ENCODE assay signal across 9 cellular contexts in genomic region chr17:74748279-74748528, GRCh38. TPM values are rescaled to one million over a fixed set of nuclear protein-coding genes. Genes with fewer than 3 reads are reported as not detected.
DNase-seq lines count a peak whose midpoint lies in the region; ATAC-seq, FAIRE-seq and TF ChIP-seq lines count a peak whose summit lies in the region.
"Had no signal": no experiment of that assay in that cellular context is flagged by ENCODE, and none has a peak within 500 bp of the region (broad histone marks: within the 10 kb centered on the region; RNA-seq: fewer than 3 reads in every experiment).

No MANE protein-coding gene starts in this region.

- H3K4me3 ChIP-seq in Jurkat, Clone E6-1 (ENCODE audit: low read length), result peak overlapping the region; percentile 52
- H3K4me3 ChIP-seq in duodenal mucosa (ENCODE audit: low read depth in 1 of 2, low read length in 2 of 2), result peak overlapping the region; percentile 42 to 61
- peak overlapping the region; percentile 33 to 98 (median 72) for H3K4me3 ChIP-seq in pancreas

- H3K27ac ChIP-seq in duodenal mucosa (ENCODE audit: low read depth, low read length), result no peak overlapping the region
- peak overlapping the region; percentile 88 to 97 (median 95) for H3K27ac ChIP-seq in pancreas

- intact Hi-C loops in pancreas (cut with DNase I) (loop anchor here in 1 of 3 donors (10.0 kb wide), 1 partner anchor 117 kb away; no protein-coding TSS in a partner anchor), posterior cingulate gyrus (cut with DNase I) (no loop called here)

- H3K27me3 ChIP-seq in duodenal mucosa (ENCODE audit: control insufficient read depth in 1 of 2, insufficient read depth in 2 of 2, low read length in 2 of 2) (no peaks in the 10 kb centered on the region), pancreas (no peaks in the 10 kb centered on the region)

- no peak for ATAC-seq in pancreas
- ATAC-seq in activated CD4-positive, CD25-positive, alpha-beta regulatory T cell treated with anti-CD3 and anti-CD28 coated beads, Interleukin-2, amount 50 U/mL, for 24 hours, result no peak

- H3K9me3 ChIP-seq in ES-I3 (ENCODE audit: control insufficient read depth, insufficient read depth, low read length) (no peaks in the 10 kb centered on the region), duodenal mucosa (ENCODE audit: control insufficient read depth in 1 of 2, low read length in 2 of 2) (no peaks in the 10 kb centered on the region), pancreas (no peaks in the 10 kb centered on the region)

- peaks cover 40% of the 10 kb centered on the region for H3K4me1 ChIP-seq in ES-I3 (ENCODE audit: insufficient read depth, low read length)
- peaks cover 54 to 75% of the 10 kb centered on the region in 2 donors for H3K4me1 ChIP-seq in duodenal mucosa (ENCODE audit: control insufficient read depth in 1 of 2, insufficient read depth in 2 of 2, low read length in 2 of 2)
- peaks cover 18 to 28% (median 24%) of the 10 kb centered on the region in 3 donors for H3K4me1 ChIP-seq in pancreas

- H3K36me3 ChIP-seq in ES-I3 (ENCODE audit: insufficient read depth, low read length), result no peaks in the 10 kb centered on the region
- H3K36me3 ChIP-seq in duodenal mucosa (ENCODE audit: control insufficient read depth in 1 of 2, insufficient read depth in 2 of 2, low read length in 2 of 2), result peaks cover 0 to 5% of the 10 kb centered on the region in 2 donors
- H3K36me3 ChIP-seq in pancreas, result no peaks in the 10 kb centered on the region

- no peak for FAIRE-seq in pancreas (lab: Jason Lieb, UNC)

- TF ChIP-seq CTCF in pancreas (IDR thresholded peaks at IDR 0.05), result peak in 1 of 4 donors; percentile 14

- no peak for DNase-seq in Jurkat, Clone E6-1 (ENCODE audit: low read depth, low spot score)
- DNase-seq in pancreas, result no peak
- no peak for DNase-seq in posterior cingulate gyrus
- DNase-seq in NCI-H69 (lab: John Stamatoyannopoulos, UW), result no peak
- DNase-seq in NCI-H1694 treated with DMSO at 0.1 percent for 48 hours (lab: John Stamatoyannopoulos, UW), result no peak

- H3K9ac ChIP-seq in ES-I3 (ENCODE audit: low read depth, low read length) (peak overlapping the region; percentile 54; the same call in 1 of the 2 replicates), duodenal mucosa (ENCODE audit: low read depth in 1 of 2, low read length in 2 of 2) (no peak overlapping the region)

- 0% methylated on average over 24 to 34 of the region's 34 CpGs for whole genome bisulfite sequencing in pancreas, 2 donors

RNA-seq across cellular contexts. Expression of gene NHERF1, which starts 0.2 kb away (rescaled TPM):
- 147 TPM for polyA plus RNA-seq in Jurkat, Clone E6-1 (2012; ENCODE audit: insufficient read depth, insufficient read length)
- total RNA-seq in pancreas, result 10 to 100 TPM; 40.1 to 78.5 (median 55.9) TPM
- polyA plus RNA-seq in pancreas, result 10 to 100 TPM; 48.9 to 91.9 TPM

RNA-seq across cellular contexts. Expression of gene RAB37, which starts 11.1 kb away (rescaled TPM):
- 59.9 TPM for polyA plus RNA-seq in Jurkat, Clone E6-1 (2012; ENCODE audit: insufficient read depth, insufficient read length)
- total RNA-seq in pancreas, result 1 to 10 TPM in 3 of 6 donors, under 1 TPM in 3; 0.79 to 1.8 (median 1.2) TPM
- polyA plus RNA-seq in pancreas, result 1 to 10 TPM; 1.3 to 3.1 TPM
- total RNA-seq: RPMI7951 had no signal

RNA-seq across cellular contexts. Expression of gene NAT9, which starts 27.9 kb away (rescaled TPM):
- polyA plus RNA-seq in Jurkat, Clone E6-1 (2012; ENCODE audit: insufficient read depth, insufficient read length), result 47.5 TPM
- 10 to 100 TPM; 14.4 to 27.6 (median 22.4) TPM for total RNA-seq in pancreas
- polyA plus RNA-seq in pancreas, result 10 to 100 TPM; 38.3 to 38.5 TPM

RNA-seq across cellular contexts. Expression of gene CD300LF, which starts 35.5 kb away (rescaled TPM):
- not detected for polyA plus RNA-seq in Jurkat, Clone E6-1 (2012; ENCODE audit: insufficient read depth, insufficient read length)
- total RNA-seq in pancreas, result 1 to 10 TPM in 1 of 6 donors, under 1 TPM in 5; 0.19 to 4.7 (median 0.26) TPM
- polyA plus RNA-seq in pancreas, result under 1 TPM; 0.28 to 0.42 TPM
- total RNA-seq: RPMI7951 had no signal
